ENCODE assay signal across 11 cellular contexts in the genomic region with DNA sequence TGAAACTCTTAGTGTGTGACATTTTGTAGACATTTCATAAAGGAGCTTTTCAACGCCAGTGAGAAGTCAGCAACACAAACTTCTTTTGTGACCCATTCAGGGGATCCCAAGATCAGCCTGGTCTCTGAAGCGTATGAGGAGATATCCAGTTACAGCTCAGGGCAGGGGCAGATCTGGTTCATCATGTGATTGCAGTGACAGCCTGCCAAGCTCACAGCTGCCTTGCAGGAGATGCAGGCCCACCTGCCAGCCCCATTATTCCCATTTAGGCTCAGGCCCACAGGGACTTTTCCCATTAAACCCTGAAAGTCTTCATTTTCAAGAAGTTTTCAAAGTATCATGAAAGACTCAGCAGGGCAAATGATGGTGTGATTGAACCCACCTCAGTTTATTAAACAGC. TPM values are rescaled to one million over a fixed set of nuclear protein-coding genes. Genes with fewer than 3 reads are reported as not detected.
A peak's percentile ranks its signal among the peaks of the same experiment; 100 is the strongest.
DNase-seq lines count a peak whose midpoint lies in the region; ATAC-seq and TF ChIP-seq lines count a peak whose summit lies in the region.
"Had no signal": no experiment of that assay in that cellular context is flagged by ENCODE, and none has a peak within 500 bp of the region (broad histone marks: within the 10 kb centered on the region; RNA-seq: fewer than 3 reads in every experiment).

No MANE protein-coding gene starts in this region.

- no peak overlapping the region for H3K4me2 ChIP-seq in mammary epithelial cell (ENCODE audit: insufficient read depth, low read depth, low read length)

- CTCF ChIA-PET in AG04450 (lab: Charles Lee) (interaction anchor here (0.5 kb wide), 1 partner anchor 375 kb away, joined by 7 read pairs; no protein-coding TSS in a partner anchor), mammary epithelial cell (lab: Charles Lee; ENCODE audit: low non-redundant PET) (no interaction called here)

- H3K9ac ChIP-seq in mammary epithelial cell (ENCODE audit: insufficient read depth, low read length): no peak overlapping the region

- H3K36me3 ChIP-seq in mammary epithelial cell (ENCODE audit: insufficient read depth, low read length): peaks cover 2% of the 10 kb centered on the region

- no peak overlapping the region for H2AFZ ChIP-seq in mammary epithelial cell (ENCODE audit: low read depth, low read length)

- no peak for TF ChIP-seq CTCF in AG04450 (IDR thresholded peaks at IDR 0.05; ENCODE audit: low read depth, low read length)
- no peak for TF ChIP-seq CTCF in mammary epithelial cell (conservative IDR thresholded peaks at IDR 0.05 in 1 of 2, IDR thresholded peaks at IDR 0.05 in 1 of 2; ENCODE audit: extremely low read depth in 1 of 2, insufficient read depth in 1 of 2, low read depth in 1 of 2, low read length in 2 of 2)

- peak; percentile 15 for DNase-seq in AG04450 (ENCODE audit: low read depth, low spot score)
- DNase-seq in NCI-H1092 (lab: John Stamatoyannopoulos, UW): peak; percentile 64
- DNase-seq in NCI-H69 (lab: John Stamatoyannopoulos, UW): peak; percentile 96
- peak; percentile 43 for DNase-seq in left ventricle myocardium superior
- no peak for DNase-seq in mammary epithelial cell
- DNase-seq: activated naive CD4-positive, alpha-beta T cell treated with anti-CD3 and anti-CD28 coated beads for 36 hours; effector memory CD8-positive, alpha-beta T cell; PC-3 had no signal

- 100% methylated on average over 2 of the region's 2 CpGs for WGBS in mammary epithelial cell (ENCODE audit: low coverage, missing lambda C conversion rate)

- H3K79me2 ChIP-seq in mammary epithelial cell (ENCODE audit: insufficient read depth, low read length): peaks cover 87% of the 10 kb centered on the region

- H3K27me3 ChIP-seq in AG04450 (ENCODE audit: control insufficient read depth, insufficient read depth, low read length) (no peaks in the 10 kb centered on the region), mammary epithelial cell (ENCODE audit: insufficient read depth, low read length) (no peaks in the 10 kb centered on the region)

- intact Hi-C loops in left ventricle myocardium superior (cut with micrococcal nuclease): no loop called here
- intact Hi-C loops in mammary epithelial cell (cut with micrococcal nuclease): no loop called here

- BruUV-seq in mammary epithelial cell (replicated peaks; lab: Mats Ljungman, UMichigan): no TSS peak

- dilution Hi-C loops in mammary epithelial cell (cut with HindIII; ENCODE audit: low sequenced_read_pairs): no loop called here

- H3K4me1 ChIP-seq in mammary epithelial cell (ENCODE audit: insufficient read depth, low read length): no peaks in the 10 kb centered on the region

- ATAC-seq in left ventricle myocardium superior (peak; percentile 75), HG03342 (IDR thresholded peaks at IDR 0.05; ENCODE audit: unreplicated experiment) (no peak), GM19467 (IDR thresholded peaks at IDR 0.05; ENCODE audit: unreplicated experiment) (no peak), GM18519 (IDR thresholded peaks at IDR 0.05; ENCODE audit: low FRiP score, unreplicated experiment) (no peak)
- ATAC-seq: effector memory CD8-positive, alpha-beta T cell; PC-3 had no signal

- H4K20me1 ChIP-seq in mammary epithelial cell (ENCODE audit: insufficient read depth, low read length): no peaks in the 10 kb centered on the region

- H3K4me3 ChIP-seq in AG04450 (ENCODE audit: low read depth, low read length): no peak overlapping the region
- no peak overlapping the region for H3K4me3 ChIP-seq in mammary epithelial cell (replicated peaks in 1 of 3; ENCODE audit: insufficient read depth in 1 of 3, low read depth in 2 of 3, low read length in 3 of 3)

- H3K27ac ChIP-seq in AG04450 (ENCODE audit: low read depth, low read length) (peak overlapping the region; percentile 25), mammary epithelial cell (ENCODE audit: insufficient read depth, low read depth, low read length) (no peak overlapping the region)

- in situ Hi-C loops in mammary epithelial cell (cut with MboI; ENCODE audit: low sequenced_read_pairs in 2 of 2): no loop called here

- no peaks in the 10 kb centered on the region; the same call in 1 of the 2 replicates for H3K9me3 ChIP-seq in AG04450 (ENCODE audit: control insufficient read depth, insufficient read depth, low read length)
- no peaks in the 10 kb centered on the region for H3K9me3 ChIP-seq in mammary epithelial cell (replicated peaks; ENCODE audit: insufficient read depth, low read length)

- POLR2A ChIA-PET in AG04450 (lab: Yijun Ruan, JAX): no interaction called here

RNA-seq across cellular contexts. Expression of a gene that starts 38.3 kb away (rescaled TPM):
- polyA plus RNA-seq in AG04450 (2011; rRNA removed) (21.6 and 24.9 TPM in 2 replicates), mammary epithelial cell (8.8 TPM)
- 73.7 and 84.9 TPM in 2 replicates for polyA minus RNA-seq in AG04450 (2011; rRNA and poly(A)+ RNA removed)
- total RNA-seq in left ventricle myocardium superior (2.6 TPM), mammary epithelial cell (10 to 100 TPM; 14.3 to 34.4 TPM)
- 42.9 TPM for polyA minus RNA-seq in mammary epithelial cell
